ENCODE assay signal across 12 cellular contexts in genomic region chr10:96992721-96993120, GRCh38.
A peak's percentile ranks its signal among the peaks of the same experiment; 100 is the strongest.
DNase-seq lines count a peak whose midpoint lies in the region; ATAC-seq, FAIRE-seq and TF ChIP-seq lines count a peak whose summit lies in the region.
"Had no signal": no experiment of that assay in that cellular context is flagged by ENCODE, and none has a peak within 500 bp of the region (broad histone marks: within the 10 kb centered on the region; RNA-seq: fewer than 3 reads in every experiment).

No MANE protein-coding gene starts in this region.

- H3K79me2 ChIP-seq in GM12878 (ENCODE audit: control insufficient read depth, insufficient read depth, low read length), result no peaks in the 10 kb centered on the region

- no peak for TF ChIP-seq RAD21 in GM12878 (IDR thresholded peaks at IDR 0.05; ENCODE audit: insufficient read depth, low read depth, low read length)

- H3K27ac ChIP-seq in GM12878 (ENCODE audit: control insufficient read depth, insufficient read depth), result no peak overlapping the region
- no peak overlapping the region for H3K27ac ChIP-seq in transverse colon
- H3K27ac ChIP-seq: skin epidermis had no signal

- SMC1A ChIA-PET in GM12878 (lab: Charles Lee; ENCODE audit: uncharacterized antibody, unreplicated experiment), result interaction anchor here (1.2 to 5.3 kb wide), 8 partner anchors 9 to 252 kb away, joined by 3 to 41 read pairs (median 8); no protein-coding TSS in a partner anchor

- H3K4me1 ChIP-seq in GM12878 (ENCODE audit: control insufficient read depth, insufficient read depth, low read length) (peaks cover 22% of the 10 kb centered on the region), transverse colon (peaks cover 0 to 6% (median 2%) of the 10 kb centered on the region in 4 donors)

- TF ChIP-seq POLR2A in GM12878 (IDR thresholded peaks at IDR 0.05; ENCODE audit: low read depth, low read length) (no peak), transverse colon (IDR thresholded peaks at IDR 0.05) (no peak)

- no peaks in the 10 kb centered on the region for H4K20me1 ChIP-seq in GM12878 (ENCODE audit: control insufficient read depth, insufficient read depth)

- 0% methylated on average over 1 of the region's 1 CpG for WGBS in GM12878 (ENCODE audit: insufficient coverage, insufficient replicate concordance, low lambda C conversion rate, missing lambda C conversion rate)
- 69 to 80% methylated on average over 1 of the region's 1 CpG for WGBS in transverse colon (ENCODE audit: low coverage in 1 of 2), 2 donors

- RAD21 ChIA-PET in GM12878 (lab: Charles Lee; ENCODE audit: unreplicated experiment), result interaction anchor here (1.2 to 2.5 kb wide), 4 partner anchors 15 to 45 kb away, joined by 3 to 15 read pairs (median 5); no protein-coding TSS in a partner anchor

- no peak overlapping the region for H2AFZ ChIP-seq in GM12878 (ENCODE audit: control insufficient read depth, low read depth, low read length)

- DNase-seq in GM12878 (ENCODE audit: low read depth, low spot score) (no peak), NCI-H510A (lab: John Stamatoyannopoulos, UW) (no peak), left ventricle myocardium superior (no peak), transverse colon (no peak)
- DNase-seq in stimulated activated naive CD4-positive, alpha-beta T cell (lab: John Stamatoyannopoulos, UW), result no peak
- DNase-seq: CD4-positive, CD25-positive, alpha-beta regulatory T cell had no signal

- H3K36me3 ChIP-seq in GM12878 (ENCODE audit: control insufficient read depth in 2 of 2, insufficient read depth in 2 of 2, low read length in 1 of 2), result no peaks in the 10 kb centered on the region
- no peaks in the 10 kb centered on the region for H3K36me3 ChIP-seq in transverse colon

- TF ChIP-seq EP300 in GM12878 (IDR thresholded peaks at IDR 0.05; ENCODE audit: borderline replicate concordance in 1 of 2, control insufficient read depth in 1 of 2, low read depth in 2 of 2, low read length in 2 of 2) (no peak), transverse colon (IDR thresholded peaks at IDR 0.05; ENCODE audit: low read depth) (no peak)

- POLR2A ChIA-PET in GM12878 (lab: Charles Lee), result interaction anchor here (1.3 kb wide), 1 partner anchor 27 kb away, joined by 4 read pairs; no protein-coding TSS in a partner anchor

- in situ Hi-C loops in GM12878 (cut with MboI) (no loop called here), transverse colon (cut with MboI; ENCODE audit: low pct_ligation_motif_present in 1 of 4, low pct_unique_long_range_greater_than_20kb in 1 of 4, low sequenced_read_pairs in 3 of 4) (no loop called here)

- FAIRE-seq in GM12878 (lab: Jason Lieb, UNC), result peak; percentile 75
- FAIRE-seq: endometrium, frontal cortex had no signal

- H3K4me3 ChIP-seq in GM12878 (peak overlapping the region; percentile 7; the same call in 1 of the 2 replicates), transverse colon (no peak overlapping the region)
- H3K4me3 ChIP-seq: skin epidermis had no signal

- CTCF ChIA-PET in GM12878 (lab: Yijun Ruan, JAX), result interaction anchor here (0.7 to 6.2 kb wide), 5 partner anchors 9 to 82 kb away, joined by 3 to 45 read pairs (median 3); no protein-coding TSS in a partner anchor

- no TSS peak for BruUV-seq in GM12878 (replicated peaks; lab: Mats Ljungman, UMichigan)

- peak; percentile 72 for ATAC-seq in GM19023 (IDR thresholded peaks at IDR 0.05; ENCODE audit: unreplicated experiment)
- peak; percentile 65 for ATAC-seq in GM21529 (IDR thresholded peaks at IDR 0.05; ENCODE audit: unreplicated experiment)
- peak; percentile 73 for ATAC-seq in HG03066 (IDR thresholded peaks at IDR 0.05; ENCODE audit: low read depth, unreplicated experiment)
- peak; percentile 77 for ATAC-seq in GM12878
- ATAC-seq in left ventricle myocardium superior, result no peak

- intact Hi-C loops in GM12878 (cut with micrococcal nuclease; ENCODE audit: unreplicated experiment), result no loop called here
- intact Hi-C loops in left ventricle myocardium superior (cut with micrococcal nuclease), result no loop called here
- intact Hi-C loops in transverse colon (cut with DNase I; ENCODE audit: low total_unique reads), result no loop called here

- TF ChIP-seq CTCF in GM12878 (IDR thresholded peaks at IDR 0.05 in 2 of 3, conservative IDR thresholded peaks at IDR 0.05 in 1 of 3; ENCODE audit: control insufficient read depth in 2 of 3, extremely low read depth in 1 of 3, insufficient read depth in 1 of 3, low read depth in 3 of 3, low read length in 3 of 3) (no peak), transverse colon (IDR thresholded peaks at IDR 0.05) (no peak)

- no peaks in the 10 kb centered on the region for H3K9me3 ChIP-seq in GM12878 (replicated peaks; ENCODE audit: control insufficient read depth, insufficient read depth, low read length)
- no peaks in the 10 kb centered on the region for H3K9me3 ChIP-seq in transverse colon

- H3K9ac ChIP-seq in GM12878 (ENCODE audit: control insufficient read depth, insufficient read depth, low read length), result no peak overlapping the region

- H3K4me2 ChIP-seq in GM12878 (ENCODE audit: control insufficient read depth, insufficient read depth), result peak overlapping the region; percentile 56

- H3K27me3 ChIP-seq in GM12878 (replicated peaks in 1 of 2; ENCODE audit: control insufficient read depth in 2 of 2, insufficient read depth in 2 of 2, low read length in 1 of 2) (no peaks in the 10 kb centered on the region), transverse colon (no peaks in the 10 kb centered on the region)

TF ChIP-seq in GM12878, 131 proteins besides CTCF, POLR2A, EP300 and RAD21 (continues in another document):
- no peak for TF ChIP-seq ZZZ3 (IDR thresholded peaks at IDR 0.05; ENCODE audit: control insufficient read depth, insufficient read length, low read depth)
- 0 out of 2 replicates have a peak, but pooled peaks have one; percentile 59 for TF ChIP-seq TCF3 (IDR thresholded peaks at IDR 0.05; ENCODE audit: borderline replicate concordance, insufficient read depth, low read depth, low read length)
- peak; percentile 83 for TF ChIP-seq SPI1 (IDR thresholded peaks at IDR 0.05; ENCODE audit: borderline replicate concordance, insufficient read depth, low read depth, low read length)
- peak; percentile 60; the same call in 1 of the 2 replicates for TF ChIP-seq TCF12 (IDR thresholded peaks at IDR 0.05; ENCODE audit: low read depth, low read length)
- TF ChIP-seq ATF3 (IDR thresholded peaks at IDR 0.05; ENCODE audit: borderline replicate concordance, extremely low read depth, low read depth, low read length), result no peak
- TF ChIP-seq CHD1 (IDR thresholded peaks at IDR 0.05; ENCODE audit: low read depth, low read length), result no peak
- TF ChIP-seq SUPT20H (IDR thresholded peaks at IDR 0.05; ENCODE audit: borderline replicate concordance, control insufficient read depth, low read depth, low read length), result no peak
- no peak for TF ChIP-seq NBN (IDR thresholded peaks at IDR 0.05)
- no peak for TF ChIP-seq SREBF2 (IDR thresholded peaks at IDR 0.05; ENCODE audit: low read length)
- no peak for TF ChIP-seq ZNF207 (IDR thresholded peaks at IDR 0.05; ENCODE audit: borderline replicate concordance)
- no peak for TF ChIP-seq ZBTB4 (CRISPR knock-in tag; IDR thresholded peaks at IDR 0.05)
- no peak for TF ChIP-seq NR2C1 (IDR thresholded peaks at IDR 0.05)
- TF ChIP-seq SIX5 (IDR thresholded peaks at IDR 0.05; ENCODE audit: low read depth, low read length, severe bottlenecking), result no peak
- TF ChIP-seq ETV6 (conservative IDR thresholded peaks at IDR 0.05 in 1 of 2, IDR thresholded peaks at IDR 0.05 in 1 of 2; ENCODE audit: borderline replicate concordance in 1 of 2, low read depth in 1 of 2), result no peak
- 0 out of 2 replicates have a peak, but pooled peaks have one; percentile 14 for TF ChIP-seq ATF7 (IDR thresholded peaks at IDR 0.05; ENCODE audit: low read depth)
- no peak for TF ChIP-seq DPF2 (IDR thresholded peaks at IDR 0.05)
- TF ChIP-seq PKNOX1 (IDR thresholded peaks at IDR 0.05), result peak; percentile 19; the same call in 1 of the 2 replicates
- TF ChIP-seq TAF1 (IDR thresholded peaks at IDR 0.05; ENCODE audit: borderline replicate concordance, low read depth, low read length), result no peak
- no peak for TF ChIP-seq BACH1 (IDR thresholded peaks at IDR 0.05; ENCODE audit: borderline replicate concordance)
- no peak for TF ChIP-seq SUZ12 (IDR thresholded peaks at IDR 0.05; ENCODE audit: unreplicated experiment)
